Comparison of ENCODE assay signal across 16 cellular contexts in the genomic region with DNA sequence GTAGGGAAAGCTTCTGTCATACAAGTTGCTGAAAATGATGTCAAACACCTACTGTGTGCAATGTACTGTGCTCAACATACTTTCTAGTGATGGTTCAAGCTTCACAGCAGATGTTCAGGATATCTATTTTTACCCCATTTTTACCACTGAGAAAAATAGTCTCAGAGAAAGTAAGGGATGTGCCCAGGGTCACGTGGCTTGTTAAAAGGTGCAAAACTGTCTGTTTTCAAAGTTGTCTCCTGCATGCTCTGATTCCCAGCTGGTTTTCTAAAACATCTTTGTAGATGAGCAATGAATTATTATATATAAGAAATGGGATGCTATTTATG.
"Had no signal": no experiment of that assay in that cellular context is flagged by ENCODE, and none has a peak within 500 bp of the region (broad histone marks: within the 10 kb centered on the region; RNA-seq: fewer than 3 reads in every experiment).

No MANE protein-coding gene starts in this region.

- H3K27ac Mint-ChIP-seq: effector memory CD8-positive, alpha-beta T cell; naive thymus-derived CD8-positive, alpha-beta T cell had no signal

- H3K27ac ChIP-seq: foreskin keratinocyte, heart left ventricle, neutrophil, sigmoid colon, stomach, thoracic aorta, transverse colon had no signal

- H3K27me3 ChIP-seq: foreskin keratinocyte, heart left ventricle, neutrophil, transverse colon had no signal

- ATAC-seq: effector memory CD8-positive, alpha-beta T cell; heart left ventricle; left colon; left ventricle myocardium superior; naive thymus-derived CD8-positive, alpha-beta T cell had no signal

- H3K27me3 Mint-ChIP-seq: effector memory CD8-positive, alpha-beta T cell had no signal

- H3K4me1 Mint-ChIP-seq: naive thymus-derived CD8-positive, alpha-beta T cell had no signal

- H3K36me3 Mint-ChIP-seq: naive thymus-derived CD8-positive, alpha-beta T cell had no signal

- H3K9me3 ChIP-seq: heart left ventricle, neutrophil, sigmoid colon, stomach, thoracic aorta, transverse colon had no signal

- H3K4me1 ChIP-seq: foreskin keratinocyte, stomach, transverse colon had no signal

- H3K36me3 ChIP-seq: heart left ventricle, neutrophil, sigmoid colon, stomach, thoracic aorta, transverse colon had no signal

- DNase-seq: effector memory CD8-positive, alpha-beta T cell; erythroblast; heart left ventricle; left colon; left ventricle myocardium superior; naive thymus-derived CD8-positive, alpha-beta T cell; sigmoid colon; small intestine; stimulated activated CD4-positive, alpha-beta T cell treated with anti-CD3 and anti-CD28 coated beads, Interleukin-12 subunit alpha, Interleukin-12 subunit beta, amount 100 ng/mL, for 4 hours; stimulated activated naive CD4-positive, alpha-beta T cell; stomach; transverse colon had no signal

- H3K4me3 Mint-ChIP-seq: effector memory CD8-positive, alpha-beta T cell; naive thymus-derived CD8-positive, alpha-beta T cell had no signal

- H3K4me3 ChIP-seq: heart left ventricle, lung, sigmoid colon, stomach, thoracic aorta, transverse colon had no signal
